In the genomic region with DNA sequence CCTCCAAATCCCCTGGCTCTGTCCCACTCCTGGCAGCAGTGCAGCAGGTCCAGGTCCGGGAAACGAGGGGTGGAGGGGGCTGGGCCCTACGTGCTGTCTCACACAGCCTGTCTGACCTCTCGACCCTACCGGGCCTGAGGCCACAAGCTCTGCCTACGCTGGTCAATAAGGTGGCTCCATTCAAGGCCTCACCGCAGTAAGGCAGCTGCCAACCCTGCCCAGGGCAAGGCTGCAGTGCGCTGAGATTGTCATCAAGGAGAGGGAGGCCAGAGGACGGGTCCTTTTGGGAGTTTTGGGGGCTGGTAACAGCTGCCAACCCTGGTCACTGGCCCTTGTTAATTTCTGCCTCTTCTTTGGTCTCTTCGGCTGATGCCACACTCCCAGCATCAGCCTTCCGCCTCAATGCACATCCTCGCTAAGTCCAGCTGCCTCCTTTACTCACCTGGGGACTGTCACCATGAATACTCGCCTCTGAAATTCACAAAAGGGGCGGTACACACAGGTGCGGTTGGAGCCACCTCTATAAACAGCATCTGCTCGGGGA, we compare ENCODE assay signal across 24 cellular contexts. TPM values are rescaled to one million over a fixed set of nuclear protein-coding genes. Genes with fewer than 3 reads are reported as not detected.
"Had no signal": no experiment of that assay in that cellular context is flagged by ENCODE, and none has a peak within 500 bp of the region (broad histone marks: within the 10 kb centered on the region; RNA-seq: fewer than 3 reads in every experiment).

No MANE protein-coding gene starts in this region.

- H3K27ac ChIP-seq: breast epithelium, Peyer's patch, RWPE1, SJSA1 had no signal

- H3K36me3 ChIP-seq: breast epithelium, Peyer's patch, SJSA1 had no signal

- H3K4me3 ChIP-seq: breast epithelium, Peyer's patch, SJSA1 had no signal

- ATAC-seq: activated CD4-positive, CD25-positive, alpha-beta regulatory T cell treated with anti-CD3 and anti-CD28 coated beads, Interleukin-2, amount 50 U/mL, for 24 hours; activated CD8-positive, alpha-beta T cell treated with anti-CD3 and anti-CD28 coated beads for 36 hours; activated T-cell treated with anti-CD3 and anti-CD28 coated beads, Interleukin-2, amount 50 U/mL, for 72 hours; SK-N-SH treated with all-trans-retinoic acid at 6 μM for 48 hours had no signal

- H3K9me3 ChIP-seq: breast epithelium, Peyer's patch had no signal

- DNase-seq: activated CD4-positive, alpha-beta T cell treated with anti-CD3 and anti-CD28 coated beads for 4 hours; activated CD8-positive, alpha-beta memory T cell treated with anti-CD3 and anti-CD28 coated beads, Interleukin-2, amount 50 U/mL, for 4 hours; activated CD8-positive, alpha-beta T cell treated with anti-CD3 and anti-CD28 coated beads for 36 hours; activated gamma-delta T cell treated with Interleukin-2 at 50 U/mL for 16 hours; activated naive CD4-positive, alpha-beta T cell treated with anti-CD3 and anti-CD28 coated beads, Interleukin-2, amount 10 ng/mL, durations not matched to agents 7 days and 5 days; activated naive CD8-positive, alpha-beta T cell treated with anti-CD3 and anti-CD28 coated beads for 36 hours; activated T-cell treated with anti-CD3 and anti-CD28 coated beads, Interleukin-2, amount 50 U/mL, for 72 hours; caudate nucleus; Kasumi-1; KBM-7; NCI-H1105 treated with DMSO at 0.1 percent for 48 hours; NCI-H1436 treated with DMSO at 0.1 percent for 48 hours; NCI-H1930; NCI-H345; NCI-H510A; NCI-H526 treated with DMSO at 0.1 percent for 48 hours; Peyer's patch; Right ventricle myocardium superior had no signal

RNA-seq across cellular contexts. Expression of a gene that starts 3.5 kb away (rescaled TPM):
- total RNA-seq: activated CD8-positive, alpha-beta T cell treated with anti-CD3 and anti-CD28 coated beads for 36 hours; activated naive CD8-positive, alpha-beta T cell treated with anti-CD3 and anti-CD28 coated beads for 36 hours; activated T-helper 2 cell treated with anti-CD3 and anti-CD28 coated beads, Interferon-gamma antibody, Interleukin-2, Interleukin-4, amounts not matched to agents 10 μg/mL and 5 μg/mL and 100 μg/mL, durations not matched to agents 14 hours and 24 hours and 36 hours; breast epithelium; Peyer's patch; Right ventricle myocardium superior; SJSA1 had no signal

RNA-seq across cellular contexts. Expression of a gene that starts 9.6 kb away (rescaled TPM):
- total RNA-seq: activated CD8-positive, alpha-beta T cell treated with anti-CD3 and anti-CD28 coated beads for 36 hours; activated naive CD8-positive, alpha-beta T cell treated with anti-CD3 and anti-CD28 coated beads for 36 hours; activated T-cell treated with anti-CD3 and anti-CD28 coated beads, Interleukin-2, amount 50 U/mL, for 72 hours; activated T-helper 2 cell treated with anti-CD3 and anti-CD28 coated beads, Interferon-gamma antibody, Interleukin-2, Interleukin-4, amounts not matched to agents 10 μg/mL and 5 μg/mL and 100 μg/mL, durations not matched to agents 14 hours and 24 hours and 36 hours; breast epithelium; Peyer's patch; Right ventricle myocardium superior; SJSA1 had no signal
